Comparison of ENCODE assay signal across 8 cellular contexts in genomic region chr11:108221401-108221800, GRCh38. TPM values are rescaled to one million over a fixed set of nuclear protein-coding genes. Genes with fewer than 3 reads are reported as not detected.
DNase-seq lines count a peak whose midpoint lies in the region; ATAC-seq and TF ChIP-seq lines count a peak whose summit lies in the region.

No MANE protein-coding gene starts in this region.

- peak overlapping the region in 19 of 59 donors; percentile 69 to 99 (median 95) for H3K27ac ChIP-seq in dorsolateral prefrontal cortex

- H3K4me3 ChIP-seq in AG10803 (ENCODE audit: low read length) (peak overlapping the region; percentile 92), dorsolateral prefrontal cortex (peak overlapping the region; percentile 57 to 98 (median 89))
- H3K4me3 ChIP-seq in Jurkat, Clone E6-1 (ENCODE audit: low read length), result peak overlapping the region; percentile 80

- no peaks in the 10 kb centered on the region for H3K27me3 ChIP-seq in dorsolateral prefrontal cortex

- ATAC-seq in GM21390 (IDR thresholded peaks at IDR 0.05; ENCODE audit: unreplicated experiment) (no peak), HG03378 (IDR thresholded peaks at IDR 0.05; ENCODE audit: unreplicated experiment) (no peak)

- intact Hi-C loops in dorsolateral prefrontal cortex (cut with DNase I), result loop anchor here (5.0 kb wide), 4 partner anchors 99 to 436 kb away; partner anchors contain the start of genes ACAT1 (in 2 of the 2) and C11orf65 (in 1 of the 2)

- DNase-seq in AG10803 (ENCODE audit: low read depth) (peak; percentile 48), dorsolateral prefrontal cortex (no peak), myocyte (ENCODE audit: low read depth) (peak; percentile 6), COLO668 (lab: John Stamatoyannopoulos, UW; ENCODE audit: unreplicated experiment) (no peak), NCI-H2227 (lab: John Stamatoyannopoulos, UW; ENCODE audit: unreplicated experiment) (no peak)
- no peak for DNase-seq in Jurkat, Clone E6-1 (ENCODE audit: low read depth, low spot score)

- no peak for TF ChIP-seq CTCF in AG10803 (conservative IDR thresholded peaks at IDR 0.05; ENCODE audit: low read length)
- no peak for TF ChIP-seq CTCF in dorsolateral prefrontal cortex (IDR thresholded peaks at IDR 0.05 in 54 of 56, conservative IDR thresholded peaks at IDR 0.05 in 2 of 56; ENCODE audit: low read depth in 1 of 56, partially characterized antibody in 56 of 56)

RNA-seq across cellular contexts. Expression of gene NPAT, which starts 1.0 kb away (rescaled TPM):
- 12.0 TPM for polyA plus RNA-seq in Jurkat, Clone E6-1 (2012; ENCODE audit: insufficient read depth, insufficient read length)
- total RNA-seq in dorsolateral prefrontal cortex (10 to 100 TPM; 14.1 to 34.9 (median 20.7) TPM), myocyte (10.2 and 12.3 TPM in 2 replicates)
- 1.9 TPM for polyA plus RNA-seq in myocyte (2012)

RNA-seq across cellular contexts. Expression of gene ATM, which starts 1.5 kb away (rescaled TPM):
- polyA plus RNA-seq in Jurkat, Clone E6-1 (2012; ENCODE audit: insufficient read depth, insufficient read length), result 25.3 TPM
- total RNA-seq in dorsolateral prefrontal cortex, result 100 to 1,000 TPM in 62 of 120 experiments, 10 to 100 TPM in 58; 65.2 to 179 (median 100) TPM
- total RNA-seq in myocyte, result 52.7 and 54.1 TPM in 2 replicates
- polyA plus RNA-seq in myocyte (2012), result 15.1 TPM

Comparison
In these comparisons a context has a peak if more than half of its experiments do, and no peak if none do; other contexts are left out.
1. DNase-seq: peak in AG10803 (single experiment) and myocyte (single experiment); none in Jurkat, Clone E6-1 (single experiment), dorsolateral prefrontal cortex (0 of 10), COLO668 (single experiment) and NCI-H2227 (single experiment).
2. Peak in every context shown above with its lines, with median percentiles within 50 percentile points of each other: H3K4me3 ChIP-seq.